1 cellular context compared by ENCODE assay signal in genomic region chr22:37608477-37609239, GRCh38.
A peak's percentile ranks its signal among the peaks of the same experiment; 100 is the strongest.
TF ChIP-seq lines count a peak whose summit lies in the region.

TSS of gene GGA1 (plus strand) at chr22:37608834. CDS start at chr22:37608861, 27 bp downstream.

TF ChIP-seq in HEK293, 187 proteins besides CTCF, POLR2A, EP300 and RAD21 (continued from another document):
- TF ChIP-seq INSM2 (tag by site-specific recombination; IDR thresholded peaks at IDR 0.05) (peak; percentile 84), ZNF2 (tag by site-specific recombination; IDR thresholded peaks at IDR 0.05) (peak; percentile 62; the same call in 1 of the 2 replicates), SCRT2 (tag by site-specific recombination; IDR thresholded peaks at IDR 0.05) (peak; percentile 90), KLF1 (tag by site-specific recombination; IDR thresholded peaks at IDR 0.05) (peak; percentile 79), ZNF37A (tag by site-specific recombination; IDR thresholded peaks at IDR 0.05) (no peak), ZNF148 (tag by site-specific recombination; IDR thresholded peaks at IDR 0.05; ENCODE audit: borderline replicate concordance) (no peak), KLF17 (tag by site-specific recombination; IDR thresholded peaks at IDR 0.05) (peak; percentile 74), ZNF626 (tag by site-specific recombination; IDR thresholded peaks at IDR 0.05) (no peak)
